ENCODE assay signal across 26 cellular contexts in the genomic region with DNA sequence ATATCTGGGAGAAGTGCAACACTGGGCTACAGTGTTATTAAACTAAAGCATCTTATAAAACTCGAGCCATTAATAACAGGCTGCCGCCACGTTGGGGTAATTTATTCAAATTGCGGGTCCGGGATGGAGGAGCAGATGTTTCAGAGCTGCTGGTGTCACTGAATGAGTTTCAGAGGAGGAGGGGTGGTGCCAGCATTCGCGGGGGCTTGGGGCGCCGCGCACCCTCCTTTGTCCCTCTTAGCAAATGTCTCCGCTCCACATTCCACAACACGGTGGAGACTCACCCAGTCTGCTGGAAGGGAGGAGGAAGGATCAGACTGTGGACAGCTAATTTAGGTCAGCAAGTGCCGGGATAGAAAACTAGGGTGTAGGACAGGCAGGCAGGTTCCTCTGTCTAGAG.
"Had no signal": no experiment of that assay in that cellular context is flagged by ENCODE, and none has a peak within 500 bp of the region (broad histone marks: within the 10 kb centered on the region; RNA-seq: fewer than 3 reads in every experiment).

No MANE protein-coding gene starts in this region.

- H3K27me3 ChIP-seq: breast epithelium, colonic mucosa, dorsolateral prefrontal cortex, hepatocyte, sigmoid colon, stomach, suprapubic skin, transverse colon had no signal

- H3K9me3 ChIP-seq: breast epithelium, colonic mucosa, lower lobe of right lung, mucosa of descending colon, sigmoid colon, stomach, suprapubic skin, transverse colon had no signal

- H3K4me1 ChIP-seq: breast epithelium, colonic mucosa, sigmoid colon, transverse colon had no signal

- H2AFZ ChIP-seq: hepatocyte had no signal

- ATAC-seq: effector memory CD8-positive, alpha-beta T cell; esophagus mucosa; left lobe of liver; lower lobe of right lung; mucosa of descending colon; stimulated activated memory B cell treated with anti-CD40 and anti-IgM and Interleukin-4, amounts not matched to agents 10 μg/mL and 1 μg/mL and 100 μg/mL, for 72 hours had no signal

- H3K4me3 ChIP-seq: breast epithelium, colonic mucosa, dorsolateral prefrontal cortex, hepatocyte, lower lobe of right lung, mucosa of descending colon, sigmoid colon, smooth muscle cell, stomach, suprapubic skin, transverse colon had no signal

- H3K36me3 ChIP-seq: breast epithelium, colonic mucosa, lower lobe of right lung, sigmoid colon, stomach, suprapubic skin, transverse colon had no signal

- H3K27ac ChIP-seq: breast epithelium, colonic mucosa, hepatocyte, lower lobe of right lung, sigmoid colon, stomach, suprapubic skin, transverse colon had no signal

- DNase-seq: activated CD4-positive, alpha-beta T cell treated with anti-CD3 and anti-CD28 coated beads for 1 hour; activated CD4-positive, alpha-beta T cell treated with anti-CD3 and anti-CD28 coated beads, Interleukin-2, amount 50 U/mL, for 1 hour; activated naive CD4-positive, alpha-beta T cell treated with Interleukin-2 at 50 U/mL for 16 hours; activated naive CD8-positive, alpha-beta T cell treated with anti-CD3 and anti-CD28 coated beads for 36 hours; activated T-cell treated with anti-CD3 and anti-CD28 coated beads, Interleukin-2, amount 50 U/mL, for 48 hours; colonic mucosa; effector memory CD8-positive, alpha-beta T cell; glutamatergic neuron; immature natural killer cell; lower lobe of right lung; mesendoderm; mucosa of descending colon; nephron progenitor cell; retina; sigmoid colon; stimulated activated CD4-positive, alpha-beta T cell treated with anti-CD3 and anti-CD28 coated beads, Interleukin-15, amount 100 ng/mL, for 24 hours; stomach; transverse colon had no signal

- H3K4me2 ChIP-seq: hepatocyte, smooth muscle cell had no signal
